In genomic region chr12:93880853-93881522, GRCh38 we compare ENCODE assay signal across 20 cellular contexts.
DNase-seq lines count a peak whose midpoint lies in the region; ATAC-seq and TF ChIP-seq lines count a peak whose summit lies in the region.
"Had no signal": no experiment of that assay in that cellular context is flagged by ENCODE, and none has a peak within 500 bp of the region (broad histone marks: within the 10 kb centered on the region; RNA-seq: fewer than 3 reads in every experiment).

No MANE protein-coding gene starts in this region.

- peak overlapping the region; percentile 9 for H3K4me3 Mint-ChIP-seq in T-helper 17 cell
- H3K4me3 Mint-ChIP-seq in effector memory CD8-positive, alpha-beta T cell, result no peak overlapping the region
- H3K4me3 Mint-ChIP-seq in stimulated activated naive B cell treated with anti-CD40 and anti-IgM and Interleukin-4, amounts not matched to agents 10 μg/mL and 1 μg/mL and 100 μg/mL, for 72 hours, result peak overlapping the region; percentile 7 to 59
- H3K4me3 Mint-ChIP-seq: CD14-positive monocyte, GM23338, naive B cell had no signal

- H3K9me3 Mint-ChIP-seq in effector memory CD8-positive, alpha-beta T cell, result peaks cover 2 to 7% of the 10 kb centered on the region in 2 donors
- H3K9me3 Mint-ChIP-seq in stimulated activated naive B cell treated with anti-CD40 and anti-IgM and Interleukin-4, amounts not matched to agents 10 μg/mL and 1 μg/mL and 100 μg/mL, for 72 hours, result peaks cover 10 to 13% of the 10 kb centered on the region in 2 donors

- H3K27ac Mint-ChIP-seq in T-helper 17 cell, result peak overlapping the region; percentile 87
- peak overlapping the region; percentile 39 to 42 for H3K27ac Mint-ChIP-seq in effector memory CD8-positive, alpha-beta T cell
- peak overlapping the region; percentile 37 for H3K27ac Mint-ChIP-seq in stimulated activated naive B cell treated with anti-CD40 and anti-IgM and Interleukin-4, amounts not matched to agents 10 μg/mL and 1 μg/mL and 100 μg/mL, for 72 hours
- H3K27ac Mint-ChIP-seq: CD14-positive monocyte, GM23338, naive B cell had no signal

- H3K4me1 ChIP-seq in heart right ventricle, result peaks cover 7 to 36% (median 14%) of the 10 kb centered on the region in 9 donors
- H3K4me1 ChIP-seq: ascending aorta had no signal

- TF ChIP-seq CTCF in heart right ventricle (IDR thresholded peaks at IDR 0.05), result no peak

- intact Hi-C loops in heart right ventricle (cut with DNase I), result loop anchor here in 2 of 10 donors (5.0 to 10.0 kb wide), 2 partner anchors 44 to 56 kb away; no protein-coding TSS in a partner anchor
- intact Hi-C loops in cardiac septum (cut with DNase I), result no loop called here

- H3K27ac ChIP-seq in heart right ventricle, result peak overlapping the region in 6 of 10 donors; percentile 2 to 56 (median 38)
- H3K27ac ChIP-seq: ascending aorta, SJSA1 had no signal

- no peak overlapping the region for H3K4me3 ChIP-seq in heart right ventricle
- H3K4me3 ChIP-seq: ascending aorta, GM23338, SJSA1 had no signal

- peaks cover 0 to 14% (median 6%) of the 10 kb centered on the region in 11 donors for H3K9me3 ChIP-seq in heart right ventricle
- no peaks in the 10 kb centered on the region for H3K9me3 ChIP-seq in T-helper 17 cell (ENCODE audit: control insufficient read depth, low read length, poor library complexity, severe bottlenecking)
- H3K9me3 ChIP-seq: SJSA1 had no signal

- H3K4me1 Mint-ChIP-seq in T-helper 17 cell, result peaks cover 11% of the 10 kb centered on the region
- peaks cover 0 to 5% of the 10 kb centered on the region in 2 donors for H3K4me1 Mint-ChIP-seq in effector memory CD8-positive, alpha-beta T cell (ENCODE audit: low read depth in 2 of 2)
- H3K4me1 Mint-ChIP-seq in stimulated activated naive B cell treated with anti-CD40 and anti-IgM and Interleukin-4, amounts not matched to agents 10 μg/mL and 1 μg/mL and 100 μg/mL, for 72 hours, result peaks cover 7 to 13% of the 10 kb centered on the region in 2 donors
- H3K4me1 Mint-ChIP-seq: CD14-positive monocyte had no signal

- no peak for DNase-seq in heart right ventricle
- no peak for DNase-seq in cardiac septum (ENCODE audit: low spot score)
- DNase-seq in T-helper 17 cell, result no peak
- DNase-seq in effector memory CD8-positive, alpha-beta T cell, result no peak
- DNase-seq in stimulated activated naive B cell treated with anti-CD40 and anti-IgM and Interleukin-4, amounts not matched to agents 10 μg/mL and 1 μg/mL and 100 μg/mL, for 72 hours, result no peak
- DNase-seq in mesenteric fat pad (ENCODE audit: low spot score), result no peak
- DNase-seq in stimulated activated naive CD4-positive, alpha-beta T cell treated with Interleukin-2 at 50 U/mL for 16 hours (lab: John Stamatoyannopoulos, UW), result no peak
- no peak for DNase-seq in UCSD-AML1 (lab: John Stamatoyannopoulos, UW; ENCODE audit: unreplicated experiment)
- DNase-seq: activated CD4-positive, CD25-positive, alpha-beta regulatory T cell; cerebellar nuclear complex; effector CD4-positive, alpha-beta T cell; kidney glomerular epithelial cell; naive B cell; NCI-H187 treated with DMSO at 0.1 percent for 48 hours; NCI-H2227 treated with DMSO at 0.1 percent for 48 hours; NCI-H82 had no signal

- 73 to 81% methylated on average over 1 of the region's 1 CpG for WGBS in heart right ventricle, 2 donors

- ATAC-seq in heart right ventricle (no peak), T-helper 17 cell (peak; percentile 76)
- peak; percentile 37 for ATAC-seq in effector memory CD8-positive, alpha-beta T cell (replicated peaks)
- ATAC-seq in stimulated activated naive B cell treated with anti-CD40 and anti-IgM and Interleukin-4, amounts not matched to agents 10 μg/mL and 1 μg/mL and 100 μg/mL, for 72 hours (replicated peaks), result peak; percentile 50 to 60
- ATAC-seq: GM23338 had no signal

- no peaks in the 10 kb centered on the region for H3K27me3 Mint-ChIP-seq in T-helper 17 cell
- H3K27me3 Mint-ChIP-seq in effector memory CD8-positive, alpha-beta T cell, result no peaks in the 10 kb centered on the region
- H3K27me3 Mint-ChIP-seq in stimulated activated naive B cell treated with anti-CD40 and anti-IgM and Interleukin-4, amounts not matched to agents 10 μg/mL and 1 μg/mL and 100 μg/mL, for 72 hours, result no peaks in the 10 kb centered on the region
- H3K27me3 Mint-ChIP-seq: naive B cell had no signal

- H3K36me3 ChIP-seq in heart right ventricle, result peaks cover 0 to 5% (median 0%) of the 10 kb centered on the region in 9 donors
- H3K36me3 ChIP-seq: ascending aorta, SJSA1 had no signal

- H3K27me3 ChIP-seq in heart right ventricle, result no peaks in the 10 kb centered on the region
- H3K27me3 ChIP-seq: ascending aorta, SJSA1 had no signal

- peaks cover 2% of the 10 kb centered on the region for H3K36me3 Mint-ChIP-seq in T-helper 17 cell (ENCODE audit: low read depth)
- no peaks in the 10 kb centered on the region for H3K36me3 Mint-ChIP-seq in effector memory CD8-positive, alpha-beta T cell (ENCODE audit: insufficient read depth)
- peaks cover 4 to 9% of the 10 kb centered on the region in 2 donors for H3K36me3 Mint-ChIP-seq in stimulated activated naive B cell treated with anti-CD40 and anti-IgM and Interleukin-4, amounts not matched to agents 10 μg/mL and 1 μg/mL and 100 μg/mL, for 72 hours
- H3K36me3 Mint-ChIP-seq: CD14-positive monocyte had no signal

Comparison
In these comparisons a context has a peak if more than half of its experiments do, and no peak if none do; other contexts are left out.
1. ATAC-seq: peak in T-helper 17 cell (single experiment), effector memory CD8-positive, alpha-beta T cell (single experiment) and stimulated activated naive B cell treated with anti-CD40 and anti-IgM and Interleukin-4, amounts not matched to agents 10 μg/mL and 1 μg/mL and 100 μg/mL, for 72 hours (2 of 2); none in heart right ventricle (0 of 8).
2. H3K27ac Mint-ChIP-seq: peak in every context shown above with its lines; median percentile 87 in T-helper 17 cell; 40 in effector memory CD8-positive, alpha-beta T cell; 37 in stimulated activated naive B cell treated with anti-CD40 and anti-IgM and Interleukin-4, amounts not matched to agents 10 μg/mL and 1 μg/mL and 100 μg/mL, for 72 hours.
3. H3K4me3 Mint-ChIP-seq: peak in T-helper 17 cell (single experiment) and stimulated activated naive B cell treated with anti-CD40 and anti-IgM and Interleukin-4, amounts not matched to agents 10 μg/mL and 1 μg/mL and 100 μg/mL, for 72 hours (2 of 2); none in effector memory CD8-positive, alpha-beta T cell (0 of 2).